ENCODE assay signal across 12 cellular contexts in the genomic region with DNA sequence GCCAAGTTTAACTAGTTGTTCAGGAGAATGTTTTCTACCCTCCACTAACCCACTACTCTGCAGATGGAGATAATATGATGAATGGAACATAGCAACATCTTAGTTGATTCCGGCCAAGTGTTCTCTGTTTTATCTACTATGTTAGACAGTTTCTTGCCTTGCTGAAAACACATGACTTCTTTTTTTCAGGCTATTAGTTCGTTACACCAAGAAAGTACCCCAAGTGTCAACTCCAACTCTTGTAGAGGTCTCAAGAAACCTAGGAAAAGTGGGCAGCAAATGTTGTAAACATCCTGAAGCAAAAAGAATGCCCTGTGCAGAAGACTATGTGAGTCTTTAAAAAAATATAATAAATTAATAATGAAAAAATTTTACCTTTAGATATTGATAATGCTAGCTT. TPM values are rescaled to one million over a fixed set of nuclear protein-coding genes. Genes with fewer than 3 reads are reported as not detected.
"Had no signal": no experiment of that assay in that cellular context is flagged by ENCODE, and none has a peak within 500 bp of the region (broad histone marks: within the 10 kb centered on the region; RNA-seq: fewer than 3 reads in every experiment).

No MANE protein-coding gene starts in this region.

- H3K9ac ChIP-seq: GM23248 had no signal

- H2AFZ ChIP-seq: GM23248, GM23338 had no signal

- H3K36me3 ChIP-seq: HAP-1 had no signal

- H3K27ac ChIP-seq: GM23248 had no signal

- H3K4me2 ChIP-seq: GM23338 had no signal

- DNase-seq: GOT3, H7, H9, HCEC 1CT, HFFc6 had no signal

- FAIRE-seq: H1, H54 had no signal

- H3K4me3 ChIP-seq: GM23248, GM23338, HAP-1 had no signal

- H3K9me3 ChIP-seq: HAP-1 had no signal

- ATAC-seq: GM23338, HCT116 had no signal

RNA-seq across cellular contexts. Expression of gene ALB, which starts 13.3 kb away (rescaled TPM):
- total RNA-seq: GM23248, GM23338, H1, H4, H9, HFFc6 had no signal
- polyA plus RNA-seq: GM23248, GM23338 had no signal

RNA-seq across cellular contexts. Expression of gene AFP, which starts 18.7 kb away (rescaled TPM):
- total RNA-seq: GM23248 had no signal
